ENCODE assay signal across 19 cellular contexts in genomic region chr9:4894076-4894475, GRCh38.
A peak's percentile ranks its signal among the peaks of the same experiment; 100 is the strongest.
DNase-seq lines count a peak whose midpoint lies in the region; ATAC-seq and TF ChIP-seq lines count a peak whose summit lies in the region.
"Had no signal": no experiment of that assay in that cellular context is flagged by ENCODE, and none has a peak within 500 bp of the region (broad histone marks: within the 10 kb centered on the region; RNA-seq: fewer than 3 reads in every experiment).

No MANE protein-coding gene starts in this region.

- no peaks in the 10 kb centered on the region for H4K20me1 ChIP-seq in osteoblast (ENCODE audit: insufficient read depth, low read length)
- H4K20me1 ChIP-seq: BLaER1 had no signal

- no peaks in the 10 kb centered on the region for H3K36me3 ChIP-seq in osteoblast (ENCODE audit: insufficient read depth, low read length)
- H3K36me3 ChIP-seq: BLaER1, pancreas, SJCRH30, thoracic aorta had no signal

- no peak for TF ChIP-seq CTCF in epithelial cell of esophagus (IDR thresholded peaks at IDR 0.05; ENCODE audit: insufficient read depth, low read depth, low read length, missing control alignments)
- TF ChIP-seq CTCF in osteoblast (IDR thresholded peaks at IDR 0.05; ENCODE audit: extremely low read depth, low read depth, low read length): no peak

- H3K9me3 ChIP-seq in osteoblast (ENCODE audit: low read depth, low read length): no peaks in the 10 kb centered on the region
- H3K9me3 ChIP-seq: BLaER1, pancreas, SJCRH30, thoracic aorta had no signal

- no peaks in the 10 kb centered on the region for H3K79me2 ChIP-seq in osteoblast (ENCODE audit: insufficient read depth, low read length)

- H3K27me3 ChIP-seq in osteoblast (ENCODE audit: insufficient read depth, low read length): no peaks in the 10 kb centered on the region
- H3K27me3 ChIP-seq: BLaER1, pancreas, SJCRH30 had no signal

- H3K4me1 ChIP-seq in osteoblast (ENCODE audit: insufficient read depth, low read length): peaks cover 19% of the 10 kb centered on the region
- H3K4me1 ChIP-seq: BLaER1, pancreas, SJCRH30 had no signal

- peak; percentile 62 for DNase-seq in EL
- peak; percentile 8 for DNase-seq in RKO (ENCODE audit: low spot score)
- DNase-seq in epithelial cell of esophagus (ENCODE audit: low read depth): peak; percentile 79
- DNase-seq in osteoblast (ENCODE audit: insufficient read length, low spot score, missing footprints): peak; percentile 79
- DNase-seq in NCI-H2081 treated with DMSO at 0.1 percent for 48 hours (lab: John Stamatoyannopoulos, UW): no peak
- no peak for DNase-seq in SKM-1 treated with dmso at 0.1 percent for 144 hours (lab: John Stamatoyannopoulos, UW; ENCODE audit: unreplicated experiment)
- DNase-seq: activated CD8-positive, alpha-beta memory T cell treated with anti-CD3 and anti-CD28 coated beads for 24 hours; H9; head of caudate nucleus; naive thymus-derived CD4-positive, alpha-beta T cell; NCI-H146; NCI-H446 treated with DMSO at 0.1 percent for 48 hours; pancreas; SJCRH30 had no signal

- peak overlapping the region; percentile 61 for H3K4me2 ChIP-seq in osteoblast (ENCODE audit: insufficient read depth, low read length)
- H3K4me2 ChIP-seq: BLaER1 had no signal

- H3K4me3 ChIP-seq in epithelial cell of esophagus (ENCODE audit: low read length) (no peak overlapping the region), osteoblast (ENCODE audit: insufficient read depth, low read length) (no peak overlapping the region)
- H3K4me3 ChIP-seq: BLaER1, lung, pancreas, SJCRH30, thoracic aorta had no signal

- ATAC-seq in HG02610 (IDR thresholded peaks at IDR 0.05; ENCODE audit: unreplicated experiment): no peak
- ATAC-seq in HG02870 (IDR thresholded peaks at IDR 0.05; ENCODE audit: unreplicated experiment): no peak
- ATAC-seq: naive thymus-derived CD4-positive, alpha-beta T cell; pancreas had no signal

- H2AFZ ChIP-seq in osteoblast (ENCODE audit: low read length): peak overlapping the region; percentile 55

- H3K27ac ChIP-seq in osteoblast (ENCODE audit: low read depth, low read length): peak overlapping the region; percentile 67
- H3K27ac ChIP-seq: BLaER1, pancreas, SJCRH30, thoracic aorta had no signal

Comparison
In these comparisons a context has a peak if more than half of its experiments do, and no peak if none do; other contexts are left out.
1. DNase-seq: peak in EL (single experiment), RKO (single experiment), epithelial cell of esophagus (single experiment) and osteoblast (single experiment); none in NCI-H2081 treated with DMSO at 0.1 percent for 48 hours (single experiment) and SKM-1 treated with dmso at 0.1 percent for 144 hours (single experiment).